Comparison of ENCODE assay signal across 10 cellular contexts in the genomic region with DNA sequence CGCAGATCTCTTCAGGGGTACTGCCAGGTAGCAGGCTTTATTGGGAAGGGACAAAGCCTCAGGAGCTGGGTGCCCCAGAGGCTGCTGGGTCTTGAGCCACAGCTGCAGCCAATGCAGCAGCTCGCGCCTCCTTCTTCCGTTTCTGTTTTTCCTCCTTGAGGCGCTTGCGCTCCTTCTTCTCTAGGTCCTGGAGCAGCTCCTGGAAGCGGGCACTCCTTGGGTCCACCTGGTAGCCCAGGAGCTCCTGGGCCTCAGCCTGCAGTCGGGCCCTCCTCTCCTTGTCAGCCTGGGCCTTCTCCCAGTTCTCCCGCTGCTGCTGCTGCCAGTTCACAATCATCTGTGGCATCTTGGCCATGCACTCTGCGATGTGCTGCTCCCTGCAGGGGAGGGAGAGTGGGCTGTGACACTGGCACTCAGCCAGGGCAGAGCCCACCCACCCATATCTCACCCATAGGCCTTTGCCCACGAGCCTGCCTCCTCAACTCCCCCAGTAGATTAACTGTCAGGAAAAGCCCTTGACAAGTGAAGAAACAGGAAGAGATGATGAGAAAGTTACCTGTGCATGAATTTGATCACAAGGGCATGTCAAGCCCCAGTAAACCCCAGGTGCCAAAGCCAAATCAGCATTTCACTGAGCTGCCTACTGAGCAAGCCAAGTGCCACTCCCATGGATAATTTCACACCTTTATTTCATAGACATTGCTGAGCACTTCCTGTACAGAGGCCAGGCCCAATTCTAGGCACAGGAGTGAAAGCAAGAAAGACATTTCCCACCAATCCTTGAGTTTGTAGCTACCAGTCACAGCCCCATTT. TPM values are rescaled to one million over a fixed set of nuclear protein-coding genes. Genes with fewer than 3 reads are reported as not detected.
A peak's percentile ranks its signal among the peaks of the same experiment; 100 is the strongest.
DNase-seq lines count a peak whose midpoint lies in the region; ATAC-seq, FAIRE-seq and TF ChIP-seq lines count a peak whose summit lies in the region.
"Had no signal": no experiment of that assay in that cellular context is flagged by ENCODE, and none has a peak within 500 bp of the region (broad histone marks: within the 10 kb centered on the region; RNA-seq: fewer than 3 reads in every experiment).

No MANE protein-coding gene starts in this region.

- ATAC-seq in activated B cell treated with CpG ODN at 0.5 μM for 24 hours (ENCODE audit: low read depth) (no peak), GM18511 (IDR thresholded peaks at IDR 0.05; ENCODE audit: unreplicated experiment) (no peak), body of pancreas (no peak)

- H3K36me3 ChIP-seq in breast epithelium (peaks cover 6% of the 10 kb centered on the region), keratinocyte (ENCODE audit: control insufficient read depth in 2 of 2, extremely low read depth in 1 of 2, insufficient read depth in 2 of 2, low read length in 2 of 2) (peaks cover 25 to 31% of the 10 kb centered on the region in 2 experiments), tibial artery (peaks cover 43 to 60% (median 45%) of the 10 kb centered on the region in 3 donors), body of pancreas (replicated peaks in 1 of 2; ENCODE audit: insufficient read depth in 1 of 2, low read depth in 2 of 2) (peaks cover 0 to 18% of the 10 kb centered on the region in 2 donors)

- H3K4me1 Mint-ChIP-seq in MCF 10A (ENCODE audit: insufficient read depth, unreplicated experiment), result peaks cover 29% of the 10 kb centered on the region
- H3K4me1 Mint-ChIP-seq in activated B cell treated with CpG ODN at 0.5 μM for 24 hours, result peaks cover 33% of the 10 kb centered on the region

- CTCF ChIA-PET in MCF 10A (lab: Yijun Ruan, JAX) (interaction anchor here (0.7 to 6.1 kb wide), 2 partner anchors 11 to 328 kb away, joined by 3 to 39 read pairs; no protein-coding TSS in a partner anchor), activated B cell treated with CpG ODN at 0.5 μM for 24 hours (lab: Charles Lee) (interaction anchor here (2.6 kb wide), 1 partner anchor 11 kb away, joined by 12 read pairs; no protein-coding TSS in a partner anchor)

- peaks cover 6 to 7% of the 10 kb centered on the region in 2 donors for H3K4me1 ChIP-seq in breast epithelium
- H3K4me1 ChIP-seq in keratinocyte (ENCODE audit: control insufficient read depth, extremely low read depth, insufficient read depth, low read length), result peaks cover 26% of the 10 kb centered on the region
- peaks cover 0 to 46% (median 34%) of the 10 kb centered on the region in 4 donors for H3K4me1 ChIP-seq in tibial artery
- H3K4me1 ChIP-seq in body of pancreas, result peaks cover 38% of the 10 kb centered on the region

- H3K9me3 Mint-ChIP-seq in MCF 10A (ENCODE audit: unreplicated experiment) (no peaks in the 10 kb centered on the region), activated B cell treated with CpG ODN at 0.5 μM for 24 hours (no peaks in the 10 kb centered on the region)

- DNase-seq in MCF 10A (ENCODE audit: unreplicated experiment), result no peak
- DNase-seq in breast epithelium (ENCODE audit: low spot score in 2 of 2), result no peak
- DNase-seq in activated B cell treated with CpG ODN at 0.5 μM for 24 hours, result no peak
- DNase-seq in keratinocyte (ENCODE audit: low read depth, low spot score), result no peak
- no peak for DNase-seq in tibial artery
- no peak for DNase-seq in body of pancreas
- no peak for DNase-seq in NCI-H82 (lab: John Stamatoyannopoulos, UW)
- DNase-seq: SIG-M5 had no signal

- 61 to 67% methylated on average over 9 to 11 of the region's 11 CpGs for WGBS in body of pancreas, 2 donors

- H3K9me3 ChIP-seq in breast epithelium (no peaks in the 10 kb centered on the region), keratinocyte (ENCODE audit: control insufficient read depth, low read depth, low read length) (no peaks in the 10 kb centered on the region), tibial artery (no peaks in the 10 kb centered on the region), body of pancreas (no peaks in the 10 kb centered on the region)

- peaks cover 52% of the 10 kb centered on the region for H3K36me3 Mint-ChIP-seq in MCF 10A (ENCODE audit: insufficient read depth, unreplicated experiment)
- H3K36me3 Mint-ChIP-seq in activated B cell treated with CpG ODN at 0.5 μM for 24 hours (ENCODE audit: low read depth), result peaks cover 59% of the 10 kb centered on the region

- H3K9me1 ChIP-seq in keratinocyte (ENCODE audit: control insufficient read depth, extremely low read depth, insufficient read depth, low read length), result peaks cover 2% of the 10 kb centered on the region

- no peaks in the 10 kb centered on the region for H3K27me3 ChIP-seq in breast epithelium
- no peaks in the 10 kb centered on the region for H3K27me3 ChIP-seq in keratinocyte (ENCODE audit: control insufficient read depth, extremely low read depth, insufficient read depth, low read length)
- no peaks in the 10 kb centered on the region for H3K27me3 ChIP-seq in tibial artery
- no peaks in the 10 kb centered on the region for H3K27me3 ChIP-seq in body of pancreas

- H3K27me3 Mint-ChIP-seq in MCF 10A (ENCODE audit: insufficient read depth, unreplicated experiment), result no peaks in the 10 kb centered on the region
- H3K27me3 Mint-ChIP-seq in activated B cell treated with CpG ODN at 0.5 μM for 24 hours, result no peaks in the 10 kb centered on the region

- FAIRE-seq in keratinocyte (lab: Jason Lieb, UNC), result peak; percentile 86

- H3K9ac ChIP-seq in keratinocyte (ENCODE audit: control insufficient read depth, extremely low read depth, insufficient read depth, low read length), result peak overlapping the region; percentile 1

- H2AFZ ChIP-seq in keratinocyte (ENCODE audit: control insufficient read depth, low read length), result no peak overlapping the region

- intact Hi-C loops in MCF 10A (cut with micrococcal nuclease), result no loop called here
- intact Hi-C loops in breast epithelium (cut with DNase I; ENCODE audit: low total_unique reads), result no loop called here
- intact Hi-C loops in activated B cell treated with CpG ODN at 0.5 μM for 24 hours (cut with micrococcal nuclease), result no loop called here
- intact Hi-C loops in tibial artery (cut with DNase I; ENCODE audit: low total_unique reads), result no loop called here
- intact Hi-C loops in body of pancreas (cut with DNase I), result no loop called here

- peak overlapping the region; percentile 74 for H3K4me2 ChIP-seq in keratinocyte (ENCODE audit: control insufficient read depth, extremely low read depth, insufficient read depth, low read depth, low read length)

- peak overlapping the region; percentile 36 for H3K27ac Mint-ChIP-seq in MCF 10A (ENCODE audit: low read depth, unreplicated experiment)
- peak overlapping the region; percentile 72 for H3K27ac Mint-ChIP-seq in activated B cell treated with CpG ODN at 0.5 μM for 24 hours

- TF ChIP-seq CTCF in MCF 10A (IDR thresholded peaks at IDR 0.05; ENCODE audit: unreplicated experiment), result no peak
- no peak for TF ChIP-seq CTCF in breast epithelium (IDR thresholded peaks at IDR 0.05)
- TF ChIP-seq CTCF in activated B cell treated with CpG ODN at 0.5 μM for 24 hours (IDR thresholded peaks at IDR 0.05), result no peak
- no peak for TF ChIP-seq CTCF in keratinocyte (optimal IDR thresholded peaks at IDR 0.05 in 1 of 3, IDR thresholded peaks at IDR 0.05 in 1 of 3, conservative IDR thresholded peaks at IDR 0.05 in 1 of 3; ENCODE audit: extremely low read depth in 1 of 3, insufficient read depth in 2 of 3, low read length in 3 of 3)
- TF ChIP-seq CTCF in tibial artery (IDR thresholded peaks at IDR 0.05), result no peak
- no peak for TF ChIP-seq CTCF in body of pancreas (IDR thresholded peaks at IDR 0.05)

- H3K27ac ChIP-seq in breast epithelium (peak overlapping the region in 1 of 2 donors; percentile 61), keratinocyte (ENCODE audit: control insufficient read depth, insufficient read depth, low read length) (peak overlapping the region; percentile 35), tibial artery (peak overlapping the region; percentile 73 to 96), body of pancreas (peak overlapping the region in 1 of 4 donors; percentile 0)

- H3K4me3 ChIP-seq in breast epithelium, result no peak overlapping the region
- H3K4me3 ChIP-seq in keratinocyte (ENCODE audit: control insufficient read depth in 2 of 3, extremely low read depth in 1 of 3, insufficient read depth in 2 of 3, low read depth in 1 of 3, low read length in 3 of 3), result no peak overlapping the region
- no peak overlapping the region for H3K4me3 ChIP-seq in tibial artery
- H3K4me3 ChIP-seq in body of pancreas, result no peak overlapping the region

- H3K79me2 ChIP-seq in keratinocyte (ENCODE audit: control insufficient read depth, insufficient read depth, low read length), result peaks cover 42% of the 10 kb centered on the region

- H3K4me3 Mint-ChIP-seq in MCF 10A (ENCODE audit: unreplicated experiment), result peak overlapping the region; percentile 83
- H3K4me3 Mint-ChIP-seq in activated B cell treated with CpG ODN at 0.5 μM for 24 hours, result peak overlapping the region; percentile 25

- no peaks in the 10 kb centered on the region for H4K20me1 ChIP-seq in keratinocyte (ENCODE audit: control insufficient read depth, extremely low read depth, insufficient read depth, low read length)

- BruUV-seq in MCF 10A (replicated peaks; lab: Mats Ljungman, UMichigan), result no TSS peak

- dilution Hi-C loops in keratinocyte (cut with MboI; ENCODE audit: extremely low pct_ligation_motif_present, low sequenced_read_pairs), result no loop called here

- POLR2A ChIA-PET in MCF 10A (lab: Yijun Ruan, JAX) (interaction anchor here (0.6 to 3.6 kb wide), 12 partner anchors 8 to 198 kb away, joined by 3 to 51 read pairs (median 4); a partner anchor contains a TSS), activated B cell treated with CpG ODN at 0.5 μM for 24 hours (lab: Charles Lee) (interaction anchor here (0.9 to 5.4 kb wide), 7 partner anchors 8 to 64 kb away, joined by 4 to 37 read pairs (median 8); a partner anchor contains a TSS)

- TF ChIP-seq POLR2A in breast epithelium (IDR thresholded peaks at IDR 0.05) (no peak), body of pancreas (IDR thresholded peaks at IDR 0.05) (no peak)

RNA-seq across cellular contexts. Expression of a gene that starts 2.7 kb away (rescaled TPM):
- total RNA-seq in MCF 10A (2022) (44.4 and 47.5 TPM in 2 replicates), breast epithelium (10 to 100 TPM; 30.3 to 44.2 (median 31.5) TPM), activated B cell treated with CpG ODN at 0.5 μM for 24 hours (16.7 and 19.6 TPM in 2 replicates), body of pancreas (10 to 100 TPM; 31.3 to 42.0 TPM)
- polyA plus RNA-seq in keratinocyte, result 27.8 to 38.4 TPM (median 35.5 TPM) in 3 replicates
- polyA plus RNA-seq in keratinocyte (2011; ENCODE audit: low read depth), result 22.7 TPM
- 10.8 and 29.0 TPM in 2 replicates for polyA plus RNA-seq in keratinocyte (2011; cell fraction: cytosol; rRNA removed)
- 9.8 and 10.6 TPM in 2 replicates for polyA plus RNA-seq in keratinocyte (2011; cell fraction: nucleus; rRNA removed)
- polyA plus RNA-seq in keratinocyte (2012; ENCODE audit: low replicate concordance), result 18.1 and 56.9 TPM in 2 replicates
- 4.4 to 9.0 TPM (median 4.6 TPM) in 3 replicates for polyA minus RNA-seq in keratinocyte
- 43.2 TPM for polyA minus RNA-seq in keratinocyte (2011; cell fraction: cytosol; rRNA and poly(A)+ RNA removed)
- polyA minus RNA-seq in keratinocyte (2011; cell fraction: nucleus; rRNA and poly(A)+ RNA removed), result 2.9 and 3.7 TPM in 2 replicates

RNA-seq across cellular contexts. Expression of a gene that starts 8.7 kb away (rescaled TPM):
- total RNA-seq in MCF 10A (2022) (197 and 219 TPM in 2 replicates), breast epithelium (10 to 100 TPM; 65.9 to 84.3 (median 66.5) TPM), activated B cell treated with CpG ODN at 0.5 μM for 24 hours (106 and 112 TPM in 2 replicates), body of pancreas (10 to 100 TPM; 53.7 to 94.6 TPM)
- polyA plus RNA-seq in keratinocyte, result 20.3 to 63.3 TPM (median 23.7 TPM) in 3 replicates
- polyA plus RNA-seq in keratinocyte (2011; ENCODE audit: low read depth), result 51.3 TPM
- polyA plus RNA-seq in keratinocyte (2011; cell fraction: cytosol; rRNA removed), result 31.9 and 74.2 TPM in 2 replicates
- polyA plus RNA-seq in keratinocyte (2011; cell fraction: nucleus; rRNA removed), result 31.8 and 38.2 TPM in 2 replicates
- polyA plus RNA-seq in keratinocyte (2012; ENCODE audit: low replicate concordance), result 106 and 107 TPM in 2 replicates
- polyA minus RNA-seq in keratinocyte, result 24.7 to 169 TPM (median 25.4 TPM) in 3 replicates
- polyA minus RNA-seq in keratinocyte (2011; cell fraction: cytosol; rRNA and poly(A)+ RNA removed), result 84.4 TPM
- 13.9 and 16.0 TPM in 2 replicates for polyA minus RNA-seq in keratinocyte (2011; cell fraction: nucleus; rRNA and poly(A)+ RNA removed)

RNA-seq across cellular contexts. Expression of a gene that starts 15.0 kb away (rescaled TPM):
- not detected in 2 replicates for total RNA-seq in MCF 10A (2022)
- not detected for total RNA-seq in breast epithelium
- not detected in 2 replicates for total RNA-seq in activated B cell treated with CpG ODN at 0.5 μM for 24 hours
- polyA plus RNA-seq in keratinocyte, result 0.09 TPM in 1 of 3 replicates, not detected in the others
- polyA plus RNA-seq in keratinocyte (2011; ENCODE audit: low read depth), result not detected
- not detected in 2 replicates for polyA plus RNA-seq in keratinocyte (2011; cell fraction: cytosol; rRNA removed)
- 0.06 and 0.08 TPM in 2 replicates for polyA plus RNA-seq in keratinocyte (2011; cell fraction: nucleus; rRNA removed)
- 0.06 TPM in 1 of 2 replicates, not detected in the other for polyA plus RNA-seq in keratinocyte (2012; ENCODE audit: low replicate concordance)
- polyA minus RNA-seq in keratinocyte, result not detected in 3 replicates
- not detected for polyA minus RNA-seq in keratinocyte (2011; cell fraction: cytosol; rRNA and poly(A)+ RNA removed)
- not detected in 2 replicates for polyA minus RNA-seq in keratinocyte (2011; cell fraction: nucleus; rRNA and poly(A)+ RNA removed)
- not detected for total RNA-seq in body of pancreas
- total RNA-seq: Daoy had no signal

RNA-seq across cellular contexts. Expression of a gene that starts 15.9 kb away (rescaled TPM):
- 792 and 1,042 TPM in 2 replicates for total RNA-seq in MCF 10A (2022)
- total RNA-seq in breast epithelium, result 100 to 1,000 TPM; 301 to 410 (median 305) TPM
- 721 and 802 TPM in 2 replicates for total RNA-seq in activated B cell treated with CpG ODN at 0.5 μM for 24 hours
- polyA plus RNA-seq in keratinocyte, result 785 to 1,497 TPM (median 899 TPM) in 3 replicates
- polyA plus RNA-seq in keratinocyte (2011; ENCODE audit: low read depth), result 690 TPM
- polyA plus RNA-seq in keratinocyte (2011; cell fraction: cytosol; rRNA removed), result 541 and 590 TPM in 2 replicates
- 847 and 916 TPM in 2 replicates for polyA plus RNA-seq in keratinocyte (2011; cell fraction: nucleus; rRNA removed)
- 591 and 1,352 TPM in 2 replicates for polyA plus RNA-seq in keratinocyte (2012; ENCODE audit: low replicate concordance)
- 878 to 1,487 TPM (median 945 TPM) in 3 replicates for polyA minus RNA-seq in keratinocyte
- polyA minus RNA-seq in keratinocyte (2011; cell fraction: cytosol; rRNA and poly(A)+ RNA removed), result 831 TPM
- polyA minus RNA-seq in keratinocyte (2011; cell fraction: nucleus; rRNA and poly(A)+ RNA removed), result 464 and 627 TPM in 2 replicates
- total RNA-seq in body of pancreas, result 100 to 1,000 TPM; 298 to 388 TPM

RNA-seq across cellular contexts. Expression of a gene that starts 20.8 kb away (rescaled TPM):
- total RNA-seq in MCF 10A (2022) (78.6 and 107 TPM in 2 replicates), breast epithelium (10 to 100 TPM; 26.1 to 53.7 (median 40.7) TPM), activated B cell treated with CpG ODN at 0.5 μM for 24 hours (76.1 and 76.8 TPM in 2 replicates), body of pancreas (10 to 100 TPM; 25.9 to 35.6 TPM)
- 29.9 to 68.7 TPM (median 30.9 TPM) in 3 replicates for polyA plus RNA-seq in keratinocyte
- 22.0 TPM for polyA plus RNA-seq in keratinocyte (2011; ENCODE audit: low read depth)
- 24.6 and 39.9 TPM in 2 replicates for polyA plus RNA-seq in keratinocyte (2011; cell fraction: cytosol; rRNA removed)
- 64.7 and 72.5 TPM in 2 replicates for polyA plus RNA-seq in keratinocyte (2011; cell fraction: nucleus; rRNA removed)
- polyA plus RNA-seq in keratinocyte (2012; ENCODE audit: low replicate concordance), result 49.0 and 90.2 TPM in 2 replicates
- 25.3 to 136 TPM (median 29.6 TPM) in 3 replicates for polyA minus RNA-seq in keratinocyte
- polyA minus RNA-seq in keratinocyte (2011; cell fraction: cytosol; rRNA and poly(A)+ RNA removed), result 30.7 TPM
- polyA minus RNA-seq in keratinocyte (2011; cell fraction: nucleus; rRNA and poly(A)+ RNA removed), result 16.6 and 19.2 TPM in 2 replicates
